ENCODE assay signal across 18 cellular contexts in the genomic region with DNA sequence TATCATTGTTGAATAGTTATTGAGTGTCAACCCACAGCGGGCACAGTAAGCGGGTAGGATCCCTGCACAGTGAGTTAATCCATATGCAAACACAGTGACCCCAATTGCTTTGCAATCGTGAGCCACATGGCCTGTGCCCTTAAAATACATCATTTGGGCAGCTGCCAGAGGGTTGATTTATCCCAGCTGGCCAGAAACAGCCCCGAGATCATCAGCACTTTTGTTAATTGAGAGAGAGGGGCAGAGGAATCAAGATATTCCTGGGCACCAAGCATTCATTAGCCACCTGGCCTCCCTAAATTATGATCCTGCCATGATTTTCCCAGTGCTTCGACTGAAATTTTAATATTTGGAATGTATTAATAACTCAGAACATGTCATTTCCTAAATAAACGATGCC. TPM values are rescaled to one million over a fixed set of nuclear protein-coding genes. Genes with fewer than 3 reads are reported as not detected.
"Had no signal": no experiment of that assay in that cellular context is flagged by ENCODE, and none has a peak within 500 bp of the region (broad histone marks: within the 10 kb centered on the region; RNA-seq: fewer than 3 reads in every experiment).

No MANE protein-coding gene starts in this region.

- DNase-seq: activated CD4-positive, alpha-beta memory T cell treated with anti-CD3 and anti-CD28 coated beads, Interleukin-2, amount 10 ng/mL, durations not matched to agents 7 days and 5 days; activated CD4-positive, alpha-beta T cell treated with anti-CD3 and anti-CD28 coated beads for 36 hours; activated gamma-delta T cell; activated naive CD8-positive, alpha-beta T cell treated with anti-CD3 and anti-CD28 coated beads for 36 hours; activated T-cell treated with anti-CD3 and anti-CD28 coated beads, Interleukin-2, amount 50 U/mL, for 48 hours; cerebellar nuclear complex; dermis blood vessel endothelial cell; kidney; left ventricle myocardium inferior; nephron progenitor cell; psoas muscle; spleen; stimulated activated CD4-positive, alpha-beta T cell treated with anti-CD3 and anti-CD28 coated beads, Interleukin-1b, Interleukin-23, amount 100 ng/mL, for 48 hours; stimulated activated naive B cell treated with anti-CD40 and anti-IgM and Interleukin-4, amounts not matched to agents 10 μg/mL and 1 μg/mL and 100 μg/mL, for 72 hours; substantia nigra; transverse colon had no signal

RNA-seq across cellular contexts. Expression of a gene that starts 9.8 kb away (rescaled TPM):
- total RNA-seq: activated CD4-positive, alpha-beta memory T cell treated with anti-CD3 and anti-CD28 coated beads, Interleukin-2, amount 10 ng/mL, durations not matched to agents 7 days and 5 days; activated CD4-positive, alpha-beta T cell treated with anti-CD3 and anti-CD28 coated beads for 36 hours; activated naive CD8-positive, alpha-beta T cell treated with anti-CD3 and anti-CD28 coated beads for 36 hours; dermis blood vessel endothelial cell; kidney; left ventricle myocardium inferior; mesenteric fat pad; osteoblast; psoas muscle; spleen; transverse colon had no signal
